In genomic region chr17:37731056-37731455, GRCh38 we compare ENCODE assay signal across 25 cellular contexts. TPM values are rescaled to one million over a fixed set of nuclear protein-coding genes. Genes with fewer than 3 reads are reported as not detected.
"Had no signal": no experiment of that assay in that cellular context is flagged by ENCODE, and none has a peak within 500 bp of the region (broad histone marks: within the 10 kb centered on the region; RNA-seq: fewer than 3 reads in every experiment).

No MANE protein-coding gene starts in this region.

- H3K9me3 Mint-ChIP-seq: activated naive CD4-positive, alpha-beta T cell treated with anti-CD3 and anti-CD28 coated beads, Interleukin-2, amount 50 U/mL, for 24 hours; activated T-cell treated with anti-CD3 and anti-CD28 coated beads, Interleukin-2, amount 50 U/mL, for 24 hours; T-cell had no signal

- H3K4me1 Mint-ChIP-seq: activated CD4-positive, alpha-beta T cell treated with anti-CD3 and anti-CD28 coated beads for 36 hours; activated naive CD4-positive, alpha-beta T cell treated with anti-CD3 and anti-CD28 coated beads, Interleukin-2, amount 50 U/mL, for 24 hours; T-cell had no signal

- H3K27ac Mint-ChIP-seq: activated CD4-positive, alpha-beta T cell treated with anti-CD3 and anti-CD28 coated beads for 36 hours; activated CD8-positive, alpha-beta T cell treated with anti-CD3 and anti-CD28 coated beads, Interleukin-2, amount 10 ng/mL, durations not matched to agents 7 days and 5 days; activated naive CD4-positive, alpha-beta T cell treated with anti-CD3 and anti-CD28 coated beads, Interleukin-2, amount 50 U/mL, for 24 hours; activated T-cell treated with anti-CD3 and anti-CD28 coated beads, Interleukin-2, amount 50 U/mL, for 24 hours; T-cell had no signal

- DNase-seq: activated CD4-positive, alpha-beta T cell treated with anti-CD3 and anti-CD28 coated beads for 36 hours; activated CD4-positive, CD25-positive, alpha-beta regulatory T cell; activated CD8-positive, alpha-beta T cell treated with anti-CD3 and anti-CD28 coated beads, Interleukin-2, amount 10 ng/mL, durations not matched to agents 7 days and 5 days; activated T-cell treated with anti-CD3 and anti-CD28 coated beads, Interleukin-2, amount 50 U/mL, for 24 hours; aorta; central memory CD4-positive, alpha-beta T cell; NCI-H1092; NCI-H1417 treated with DMSO at 0.1 percent for 48 hours; NCI-H1694; NCI-H2029; NCI-H345; NCI-H510A; NCI-H526 treated with DMSO at 0.1 percent for 48 hours; NCI-H82; SIG-M5; T-cell; T-helper 2 cell; T1000 had no signal

- H3K27ac ChIP-seq: KMS-11, SK-N-MC, VCaP had no signal

- H3K4me3 Mint-ChIP-seq: activated CD4-positive, alpha-beta T cell treated with anti-CD3 and anti-CD28 coated beads for 36 hours; activated CD8-positive, alpha-beta T cell treated with anti-CD3 and anti-CD28 coated beads, Interleukin-2, amount 10 ng/mL, durations not matched to agents 7 days and 5 days; activated naive CD4-positive, alpha-beta T cell treated with anti-CD3 and anti-CD28 coated beads, Interleukin-2, amount 50 U/mL, for 24 hours; activated T-cell treated with anti-CD3 and anti-CD28 coated beads, Interleukin-2, amount 50 U/mL, for 24 hours; T-cell had no signal

- ATAC-seq: activated CD4-positive, alpha-beta T cell treated with anti-CD3 and anti-CD28 coated beads for 36 hours; activated CD8-positive, alpha-beta T cell treated with anti-CD3 and anti-CD28 coated beads, Interleukin-2, amount 10 ng/mL, durations not matched to agents 7 days and 5 days; T-cell had no signal

- H3K36me3 Mint-ChIP-seq: activated naive CD4-positive, alpha-beta T cell treated with anti-CD3 and anti-CD28 coated beads, Interleukin-2, amount 50 U/mL, for 24 hours; T-cell had no signal

- H3K27me3 Mint-ChIP-seq: activated naive CD4-positive, alpha-beta T cell treated with anti-CD3 and anti-CD28 coated beads, Interleukin-2, amount 50 U/mL, for 24 hours had no signal

- H3K4me2 ChIP-seq: KMS-11 had no signal

- H3K9ac ChIP-seq: KMS-11 had no signal

- H3K4me3 ChIP-seq: SK-N-MC had no signal

RNA-seq across cellular contexts. Expression of gene HNF1B, which starts 13.8 kb away (rescaled TPM):
- total RNA-seq: activated CD4-positive, alpha-beta T cell treated with anti-CD3 and anti-CD28 coated beads for 36 hours; activated CD8-positive, alpha-beta T cell treated with anti-CD3 and anti-CD28 coated beads, Interleukin-2, amount 10 ng/mL, durations not matched to agents 7 days and 5 days; aorta; bronchial epithelial cell; MCF 10A; OCI-LY7 had no signal
